Comparison of ENCODE assay signal across 34 cellular contexts in the genomic region with DNA sequence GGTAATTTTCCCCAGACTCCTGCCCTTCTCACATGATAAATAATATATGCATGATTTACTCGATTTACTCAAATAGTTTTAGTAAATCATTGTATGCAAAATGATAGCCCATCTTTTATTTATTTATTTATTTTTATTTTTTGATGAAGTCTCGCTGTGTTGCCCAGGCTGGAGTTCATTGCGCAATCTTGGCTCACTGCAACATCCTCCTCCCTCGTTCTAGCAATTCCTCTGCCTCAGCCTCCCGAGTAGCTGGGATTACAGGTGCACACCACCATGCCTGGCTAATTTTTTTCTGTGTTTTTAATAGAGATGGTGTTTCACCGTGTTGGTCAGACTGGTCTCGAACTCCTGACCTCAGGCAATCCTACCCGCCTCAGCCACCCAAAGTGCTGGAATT.
"Had no signal": no experiment of that assay in that cellular context is flagged by ENCODE, and none has a peak within 500 bp of the region (broad histone marks: within the 10 kb centered on the region; RNA-seq: fewer than 3 reads in every experiment).

No MANE protein-coding gene starts in this region.

- H3K27me3 ChIP-seq: adrenal gland, body of pancreas, brain microvascular endothelial cell, breast epithelium had no signal

- FAIRE-seq: astrocyte, colon, TTC549 had no signal

- DNase-seq: activated B cell treated with CpG ODN at 0.5 μM for 24 hours; activated CD4-positive, alpha-beta memory T cell treated with anti-CD3 and anti-CD28 coated beads for 36 hours; activated CD4-positive, alpha-beta T cell treated with anti-CD3 and anti-CD28 coated beads for 4 hours; activated CD4-positive, alpha-beta T cell treated with anti-CD3 and anti-CD28 coated beads, Interleukin-2, amount 10 ng/mL, durations not matched to agents 24 days and 14 days; activated CD4-positive, alpha-beta T cell treated with anti-CD3 and anti-CD28 coated beads, Interleukin-2, amount 50 U/mL, for 1 hour; activated CD4-positive, alpha-beta T cell treated with anti-CD3 and anti-CD28 coated beads, Interleukin-2, amount 50 U/mL, for 4 hours; activated CD4-positive, CD25-positive, alpha-beta regulatory T cell treated with anti-CD3 and anti-CD28 coated beads, Interleukin-2, amount 50 U/mL, for 72 hours; activated CD8-positive, alpha-beta memory T cell treated with anti-CD3 and anti-CD28 coated beads, Interleukin-2, amount 50 U/mL, for 4 hours; activated CD8-positive, alpha-beta T cell treated with anti-CD3 and anti-CD28 coated beads for 36 hours; activated effector memory CD4-positive, alpha-beta T cell treated with anti-CD3 and anti-CD28 coated beads, Interleukin-2, amount 50 U/mL, for 16 hours; activated gamma-delta T cell treated with Interleukin-2 at 50 U/mL for 16 hours; activated naive CD4-positive, alpha-beta T cell; activated naive CD4-positive, alpha-beta T cell treated with anti-CD3 and anti-CD28 coated beads for 36 hours; activated naive CD4-positive, alpha-beta T cell treated with anti-CD3 and anti-CD28 coated beads, Interleukin-2, amount 50 U/mL, for 16 hours; activated naive CD8-positive, alpha-beta T cell treated with anti-CD3 and anti-CD28 coated beads for 36 hours; activated T-cell treated with anti-CD3 and anti-CD28 coated beads for 4 hours; activated T-cell treated with anti-CD3 and anti-CD28 coated beads, Interleukin-2, amount 50 U/mL, for 1 hour; activated T-cell treated with anti-CD3 and anti-CD28 coated beads, Interleukin-2, amount 50 U/mL, for 4 hours; activated T-cell treated with anti-CD3 and anti-CD28 coated beads, Interleukin-2, amount 50 U/mL, for 72 hours; adrenal gland; amniotic stem cell; aorta; body of pancreas; brain microvascular endothelial cell; central memory CD4-positive, alpha-beta T cell; T-helper 2 cell; T-helper 9 cell had no signal

- H3K4me1 ChIP-seq: adrenal gland, breast epithelium had no signal

- ATAC-seq: activated CD8-positive, alpha-beta T cell treated with anti-CD3 and anti-CD28 coated beads for 36 hours; activated naive CD4-positive, alpha-beta T cell treated with anti-CD3 and anti-CD28 coated beads, Interleukin-2, amount 50 U/mL, for 72 hours; activated T-cell treated with anti-CD3 and anti-CD28 coated beads, Interleukin-2, amount 50 U/mL, for 4 hours; activated T-cell treated with anti-CD3 and anti-CD28 coated beads, Interleukin-2, amount 50 U/mL, for 72 hours; activated T-helper 17 cell treated with anti-CD3 and anti-CD28 coated beads, Interleukin-2, amount 50 U/mL, for 72 hours; body of pancreas had no signal

- H3K4me3 ChIP-seq: adrenal gland, body of pancreas, breast epithelium had no signal

- H3K27ac ChIP-seq: adrenal gland, body of pancreas, brain microvascular endothelial cell, breast epithelium, VCaP had no signal

- H3K36me3 ChIP-seq: adrenal gland, brain microvascular endothelial cell, breast epithelium had no signal

- H3K9me3 ChIP-seq: adrenal gland, body of pancreas, breast epithelium had no signal
